ENCODE assay signal across 27 cellular contexts in genomic region chr22:50278956-50279619, GRCh38. TPM values are rescaled to one million over a fixed set of nuclear protein-coding genes. Genes with fewer than 3 reads are reported as not detected.
A peak's percentile ranks its signal among the peaks of the same experiment; 100 is the strongest.
DNase-seq lines count a peak whose midpoint lies in the region; TF ChIP-seq lines count a peak whose summit lies in the region.
"Had no signal": no experiment of that assay in that cellular context is flagged by ENCODE, and none has a peak within 500 bp of the region (broad histone marks: within the 10 kb centered on the region; RNA-seq: fewer than 3 reads in every experiment).

No MANE protein-coding gene starts in this region.

- H3K9me3 Mint-ChIP-seq in activated naive CD4-positive, alpha-beta T cell treated with anti-CD3 and anti-CD28 coated beads, Interleukin-2, amount 50 U/mL, for 24 hours: no peaks in the 10 kb centered on the region
- H3K9me3 Mint-ChIP-seq: CD8-positive, alpha-beta memory T cell had no signal

- peak in 1 of 6 experiments; percentile 4 for TF ChIP-seq CTCF in esophagus squamous epithelium (IDR thresholded peaks at IDR 0.05)

- no peaks in the 10 kb centered on the region for H3K27me3 Mint-ChIP-seq in activated naive CD4-positive, alpha-beta T cell treated with anti-CD3 and anti-CD28 coated beads, Interleukin-2, amount 50 U/mL, for 24 hours
- H3K27me3 Mint-ChIP-seq: B cell; CD8-positive, alpha-beta memory T cell had no signal

- no peaks in the 10 kb centered on the region for H3K27me3 ChIP-seq in esophagus squamous epithelium

- no peak for TF ChIP-seq POLR2A in esophagus squamous epithelium (IDR thresholded peaks at IDR 0.05)

- H3K4me3 ChIP-seq in esophagus squamous epithelium: no peak overlapping the region
- H3K4me3 ChIP-seq: GM23338 had no signal

- no peak overlapping the region for H3K4me3 Mint-ChIP-seq in activated naive CD4-positive, alpha-beta T cell treated with anti-CD3 and anti-CD28 coated beads, Interleukin-2, amount 50 U/mL, for 24 hours
- H3K4me3 Mint-ChIP-seq: B cell; CD8-positive, alpha-beta memory T cell; GM23338; H9 had no signal

- H3K27ac Mint-ChIP-seq in activated naive CD4-positive, alpha-beta T cell treated with anti-CD3 and anti-CD28 coated beads, Interleukin-2, amount 50 U/mL, for 24 hours: peak overlapping the region; percentile 72
- H3K27ac Mint-ChIP-seq: B cell; CD8-positive, alpha-beta memory T cell; GM23338; H9 had no signal

- peaks cover 11 to 98% (median 28%) of the 10 kb centered on the region in 3 donors for H3K4me1 ChIP-seq in esophagus squamous epithelium

- peaks cover 1% of the 10 kb centered on the region for H3K4me1 Mint-ChIP-seq in activated naive CD4-positive, alpha-beta T cell treated with anti-CD3 and anti-CD28 coated beads, Interleukin-2, amount 50 U/mL, for 24 hours
- H3K4me1 Mint-ChIP-seq: B cell, GM23338 had no signal

- POLR2A ChIA-PET in HEK293T (lab: Yijun Ruan, JAX): no interaction called here

- intact Hi-C loops in esophagus squamous epithelium (cut with DNase I): no loop called here

- CTCF ChIA-PET in HEK293T (lab: Yijun Ruan, JAX): no interaction called here

- WGBS in esophagus squamous epithelium, 2 donors: 93% methylated on average over 12 of the region's 30 CpGs; no CpG with 5 or more reads in 1 of the 2 donors

- H3K36me3 Mint-ChIP-seq in activated naive CD4-positive, alpha-beta T cell treated with anti-CD3 and anti-CD28 coated beads, Interleukin-2, amount 50 U/mL, for 24 hours: no peaks in the 10 kb centered on the region
- H3K36me3 Mint-ChIP-seq: CD8-positive, alpha-beta memory T cell had no signal

- H3K36me3 ChIP-seq in esophagus squamous epithelium: peaks cover 77 to 97% (median 84%) of the 10 kb centered on the region in 3 donors

- H3K27ac ChIP-seq in esophagus squamous epithelium: peak overlapping the region in 3 of 4 donors; percentile 17 to 42 (median 36)
- H3K27ac ChIP-seq: 22Rv1, C4-2B, HL-60 had no signal

- no peak for DNase-seq in activated naive CD4-positive, alpha-beta T cell (lab: John Stamatoyannopoulos, UW)
- DNase-seq in esophagus squamous epithelium (lab: John Stamatoyannopoulos, UW) (no peak), HEK293T (ENCODE audit: extremely low spot score) (no peak), RPMI8226 (no peak), NCI-H187 (lab: John Stamatoyannopoulos, UW) (no peak)
- DNase-seq: CD8-positive, alpha-beta memory T cell; DMS 273 treated with DMSO at 0.1 percent for 48 hours; DMS79; EL; GDM1; H9; Karpas-422; NCI-H1105; NCI-H1436 treated with DMSO at 0.1 percent for 48 hours; NCI-H1930; NCI-H2107; NCI-H446; NCI-H524 treated with DMSO at 0.1 percent for 48 hours; NCI-H774; PC-3; SHP77 had no signal

- no peaks in the 10 kb centered on the region for H3K9me3 ChIP-seq in esophagus squamous epithelium

TF ChIP-seq in HEK293T, 16 proteins besides CTCF, POLR2A, EP300 and RAD21:
- no peak for TF ChIP-seq BHLHE40 (IDR thresholded peaks at IDR 0.05; ENCODE audit: borderline replicate concordance)
- no peak for TF ChIP-seq HDGF (IDR thresholded peaks at IDR 0.05; ENCODE audit: borderline replicate concordance)
- no peak for TF ChIP-seq ELF4 (IDR thresholded peaks at IDR 0.05)
- no peak for TF ChIP-seq SUZ12 (IDR thresholded peaks at IDR 0.05)
- no peak for TF ChIP-seq NFRKB (IDR thresholded peaks at IDR 0.05)
- no peak for TF ChIP-seq FOXK2 (IDR thresholded peaks at IDR 0.05)
- TF ChIP-seq FOXA1 (IDR thresholded peaks at IDR 0.05): no peak
- no peak for TF ChIP-seq CTBP1 (IDR thresholded peaks at IDR 0.05; ENCODE audit: borderline replicate concordance)
- TF ChIP-seq LEF1 (IDR thresholded peaks at IDR 0.05; ENCODE audit: borderline replicate concordance): no peak
- no peak for TF ChIP-seq TARDBP (IDR thresholded peaks at IDR 0.05)
- no peak for TF ChIP-seq ZNF384 (IDR thresholded peaks at IDR 0.05)
- no peak for TF ChIP-seq L3MBTL2 (conservative IDR thresholded peaks at IDR 0.05)
- TF ChIP-seq FOXM1 (IDR thresholded peaks at IDR 0.05; ENCODE audit: borderline replicate concordance): no peak
- TF ChIP-seq PKNOX1 (IDR thresholded peaks at IDR 0.05): no peak
- TF ChIP-seq ARNT (IDR thresholded peaks at IDR 0.05): no peak

RNA-seq across cellular contexts. Expression of gene MAPK11, which starts 8.9 kb away (rescaled TPM):
- 1 to 10 TPM; 2.4 to 5.7 (median 3.5) TPM for total RNA-seq in esophagus squamous epithelium

RNA-seq across cellular contexts. Expression of gene MAPK12, which starts 17.6 kb away (rescaled TPM):
- total RNA-seq in esophagus squamous epithelium: 1 to 10 TPM in 3 of 4 donors, under 1 TPM in 1; 0.19 to 6.9 (median 2.3) TPM

RNA-seq across cellular contexts. Expression of gene HDAC10, which starts 28.0 kb away (rescaled TPM):
- 10 to 100 TPM; 18.2 to 46.3 (median 35.6) TPM for total RNA-seq in esophagus squamous epithelium

RNA-seq across cellular contexts. Expression of gene PLXNB2, which starts 28.4 kb away (rescaled TPM):
- 100 to 1,000 TPM in 3 of 4 donors, 10 to 100 TPM in 1; 80.9 to 231 (median 129) TPM for total RNA-seq in esophagus squamous epithelium

RNA-seq across cellular contexts. Expression of gene TUBGCP6, which starts 34.3 kb away (rescaled TPM):
- 10 to 100 TPM; 20.3 to 44.3 (median 32.2) TPM for total RNA-seq in esophagus squamous epithelium
